ENCODE assay signal across 10 cellular contexts in genomic region chr18:76348267-76349066, GRCh38.
A peak's percentile ranks its signal among the peaks of the same experiment; 100 is the strongest.
DNase-seq lines count a peak whose midpoint lies in the region; ATAC-seq and TF ChIP-seq lines count a peak whose summit lies in the region.
"Had no signal": no experiment of that assay in that cellular context is flagged by ENCODE, and none has a peak within 500 bp of the region (broad histone marks: within the 10 kb centered on the region; RNA-seq: fewer than 3 reads in every experiment).

No MANE protein-coding gene starts in this region.

- DNase-seq in cardiac septum (ENCODE audit: low spot score): peak; percentile 68
- DNase-seq in right atrium auricular region (ENCODE audit: low spot score): no peak
- DNase-seq in left kidney (ENCODE audit: low read depth, low spot score): peak; percentile 75
- DNase-seq in upper lobe of left lung: peak in 1 of 2 donors; percentile 70
- no peak for DNase-seq in sciatic nerve (ENCODE audit: low spot score)
- DNase-seq in A673 (ENCODE audit: low spot score): no peak
- no peak for DNase-seq in left ventricle myocardium superior
- DNase-seq: GOT3 had no signal

- H3K27ac ChIP-seq in right atrium auricular region (no peak overlapping the region), VCaP (peak overlapping the region; percentile 13; the same call in 1 of the 2 replicates), upper lobe of left lung (no peak overlapping the region), A673 (ENCODE audit: low read depth, low read length, poor library complexity, severe bottlenecking) (no peak overlapping the region)

- no peaks in the 10 kb centered on the region for H3K9me3 ChIP-seq in right atrium auricular region
- no peaks in the 10 kb centered on the region for H3K9me3 ChIP-seq in upper lobe of left lung
- no peaks in the 10 kb centered on the region for H3K9me3 ChIP-seq in A673 (ENCODE audit: low read depth, low read length, poor library complexity, severe bottlenecking)

- TF ChIP-seq EP300 in upper lobe of left lung (IDR thresholded peaks at IDR 0.05): no peak

- TF ChIP-seq POLR2A in upper lobe of left lung (IDR thresholded peaks at IDR 0.05): no peak

- H3K4me1 ChIP-seq in right atrium auricular region (peaks cover 0 to 4% of the 10 kb centered on the region in 2 donors), upper lobe of left lung (peaks cover 0 to 23% (median 11%) of the 10 kb centered on the region in 4 donors), A673 (ENCODE audit: insufficient read depth, low read length, poor library complexity, severe bottlenecking) (peaks cover 14% of the 10 kb centered on the region)

- intact Hi-C loops in cardiac septum (cut with DNase I): loop anchor here (5.0 kb wide), 2 partner anchors 466 to 1696 kb away; no protein-coding TSS in a partner anchor
- intact Hi-C loops in sciatic nerve (cut with DNase I): no loop called here
- intact Hi-C loops in A673 (cut with micrococcal nuclease; ENCODE audit: unreplicated experiment): loop anchor here (5.0 to 10.0 kb wide), 3 partner anchors 91 to 1696 kb away; no protein-coding TSS in a partner anchor
- intact Hi-C loops in left ventricle myocardium superior (cut with micrococcal nuclease): loop anchor here (10.0 kb wide), 1 partner anchor 464 kb away; no protein-coding TSS in a partner anchor

- ATAC-seq in upper lobe of left lung (ENCODE audit: low FRiP score in 2 of 2) (peak; percentile 28 to 68), sciatic nerve (no peak), left ventricle myocardium superior (no peak)
- ATAC-seq: Right ventricle myocardium inferior had no signal

- TF ChIP-seq CTCF in right atrium auricular region (IDR thresholded peaks at IDR 0.05): no peak
- no peak for TF ChIP-seq CTCF in VCaP (conservative IDR thresholded peaks at IDR 0.05)
- no peak for TF ChIP-seq CTCF in upper lobe of left lung (IDR thresholded peaks at IDR 0.05)
- TF ChIP-seq CTCF in A673 (conservative IDR thresholded peaks at IDR 0.05; ENCODE audit: low read depth, low read length): no peak

- H3K36me3 ChIP-seq in right atrium auricular region (no peaks in the 10 kb centered on the region), upper lobe of left lung (no peaks in the 10 kb centered on the region), A673 (ENCODE audit: insufficient read depth, low read length, poor library complexity, severe bottlenecking) (no peaks in the 10 kb centered on the region)

- H3K27me3 ChIP-seq in right atrium auricular region (no peaks in the 10 kb centered on the region), upper lobe of left lung (no peaks in the 10 kb centered on the region), A673 (replicated peaks; ENCODE audit: insufficient read depth, low read depth, low read length, poor library complexity) (no peaks in the 10 kb centered on the region)

- POLR2A ChIA-PET in A673 (lab: Charles Lee; ENCODE audit: low non-redundant PET): no interaction called here

- 66 to 76% methylated on average over 7 to 27 of the region's 27 CpGs for WGBS in upper lobe of left lung, 2 donors

- no peak overlapping the region for H3K4me3 ChIP-seq in right atrium auricular region
- H3K4me3 ChIP-seq in upper lobe of left lung: peak overlapping the region in 3 of 4 donors; percentile 4 to 32 (median 26)
- H3K4me3 ChIP-seq in A673 (ENCODE audit: low read depth, low read length, poor library complexity, severe bottlenecking): no peak overlapping the region

- CTCF ChIA-PET in A673 (lab: Charles Lee): interaction anchor here (0.6 kb wide), 1 partner anchor 71 kb away, joined by 3 read pairs; no protein-coding TSS in a partner anchor

- no TSS peak for BruUV-seq in A673 (replicated peaks; lab: Mats Ljungman, UMichigan)

Comparison
In these comparisons a context has a peak if more than half of its experiments do, and no peak if none do; other contexts are left out.
1. DNase-seq: peak in cardiac septum (single experiment) and left kidney (single experiment); none in right atrium auricular region (single experiment), sciatic nerve (single experiment), A673 (single experiment) and left ventricle myocardium superior (single experiment).
2. H3K4me3 ChIP-seq: peak in upper lobe of left lung (3 of 4); none in right atrium auricular region (0 of 2) and A673 (single experiment).
3. ATAC-seq: peak in upper lobe of left lung (2 of 2); none in sciatic nerve (single experiment) and left ventricle myocardium superior (single experiment).